ENCODE assay signal across 30 cellular contexts in genomic region chr15:39177561-39177960, GRCh38.
DNase-seq lines count a peak whose midpoint lies in the region; ATAC-seq and TF ChIP-seq lines count a peak whose summit lies in the region.
"Had no signal": no experiment of that assay in that cellular context is flagged by ENCODE, and none has a peak within 500 bp of the region (broad histone marks: within the 10 kb centered on the region; RNA-seq: fewer than 3 reads in every experiment).

No MANE protein-coding gene starts in this region.

- H3K9ac ChIP-seq in colonic mucosa (ENCODE audit: low read depth in 2 of 2, low read length in 2 of 2), result no peak overlapping the region

- H3K4me3 ChIP-seq in RWPE2 (ENCODE audit: severe bottlenecking) (no peak overlapping the region), esophagus squamous epithelium (no peak overlapping the region), osteoblast (ENCODE audit: insufficient read depth, low read length) (no peak overlapping the region), colonic mucosa (no peak overlapping the region)
- H3K4me3 ChIP-seq: cardiac muscle cell, coronary artery, hepatocyte, mucosa of descending colon, suprapubic skin, upper lobe of right lung had no signal

- H3K4me1 ChIP-seq in RWPE2 (ENCODE audit: insufficient read depth, poor library complexity, severe bottlenecking) (peaks cover 63% of the 10 kb centered on the region), esophagus squamous epithelium (peaks cover 6 to 68% (median 19%) of the 10 kb centered on the region in 3 donors), osteoblast (ENCODE audit: insufficient read depth, low read length) (peaks cover 51% of the 10 kb centered on the region), colonic mucosa (no peaks in the 10 kb centered on the region)

- TF ChIP-seq CTCF in RWPE2 (IDR thresholded peaks at IDR 0.05; ENCODE audit: poor library complexity, severe bottlenecking) (no peak), esophagus squamous epithelium (IDR thresholded peaks at IDR 0.05) (no peak), osteoblast (IDR thresholded peaks at IDR 0.05; ENCODE audit: extremely low read depth, low read depth, low read length) (no peak), colonic mucosa (IDR thresholded peaks at IDR 0.05) (no peak)

- TF ChIP-seq POLR2A in esophagus squamous epithelium (IDR thresholded peaks at IDR 0.05), result no peak
- TF ChIP-seq POLR2A in GM18505 (IDR thresholded peaks at IDR 0.05; ENCODE audit: borderline replicate concordance, extremely low read depth, insufficient read depth, insufficient read length), result no peak

- DNase-seq in HPDE6-E6E7 (ENCODE audit: extremely low spot score), result peak; percentile 74
- DNase-seq in RWPE2 (ENCODE audit: low spot score), result peak; percentile 99
- no peak for DNase-seq in esophagus squamous epithelium (lab: John Stamatoyannopoulos, UW)
- no peak for DNase-seq in osteoblast (ENCODE audit: insufficient read length, low spot score, missing footprints)
- DNase-seq in colonic mucosa, result no peak
- no peak for DNase-seq in activated T-cell treated with anti-CD3 and anti-CD28 coated beads, Interleukin-2, amount 50 U/mL, for 1 hour
- DNase-seq: activated CD4-positive, alpha-beta T cell treated with anti-CD3 and anti-CD28 coated beads for 1 hour; activated CD8-positive, alpha-beta T cell treated with anti-CD3 and anti-CD28 coated beads, Interleukin-2, amount 10 ng/mL, durations not matched to agents 7 days and 5 days; activated naive CD8-positive, alpha-beta T cell treated with anti-CD3 and anti-CD28 coated beads for 36 hours; AML-193; aorta; Calu3; CD4-positive, CD25-positive, alpha-beta regulatory T cell; DMS79; effector CD8-positive, alpha-beta T cell; erythroblast; GDM1; HCEC 1CT; left cardiac atrium; mucosa of descending colon; stimulated activated naive B cell treated with anti-CD40 and anti-IgM and Interleukin-4, amounts not matched to agents 10 μg/mL and 1 μg/mL and 100 μg/mL, for 72 hours; T-helper 2 cell; upper lobe of right lung had no signal

- H4K20me1 ChIP-seq in osteoblast (ENCODE audit: insufficient read depth, low read length), result no peaks in the 10 kb centered on the region

- no peaks in the 10 kb centered on the region for H3K79me2 ChIP-seq in osteoblast (ENCODE audit: insufficient read depth, low read length)
- H3K79me2 ChIP-seq: hepatocyte had no signal

- H3K27ac ChIP-seq in RWPE2 (ENCODE audit: poor library complexity, severe bottlenecking) (peak overlapping the region; percentile 100), esophagus squamous epithelium (peak overlapping the region; percentile 51 to 76 (median 58)), osteoblast (ENCODE audit: low read depth, low read length) (peak overlapping the region; percentile 59), colonic mucosa (no peak overlapping the region)
- H3K27ac ChIP-seq: cardiac muscle cell, coronary artery, hepatocyte, suprapubic skin, upper lobe of right lung had no signal

- 30 to 41% methylated on average over 4 of the region's 4 CpGs for WGBS in esophagus squamous epithelium, 2 donors

- H3K9me3 ChIP-seq in RWPE2 (ENCODE audit: severe bottlenecking), result peaks cover 1% of the 10 kb centered on the region
- no peaks in the 10 kb centered on the region for H3K9me3 ChIP-seq in esophagus squamous epithelium
- H3K9me3 ChIP-seq in osteoblast (ENCODE audit: low read depth, low read length), result no peaks in the 10 kb centered on the region
- H3K9me3 ChIP-seq in colonic mucosa, result no peaks in the 10 kb centered on the region
- H3K9me3 ChIP-seq: mucosa of descending colon, suprapubic skin, upper lobe of right lung had no signal

- H3K27me3 ChIP-seq in RWPE2 (ENCODE audit: insufficient read depth, poor library complexity, severe bottlenecking) (no peaks in the 10 kb centered on the region), esophagus squamous epithelium (no peaks in the 10 kb centered on the region), osteoblast (ENCODE audit: insufficient read depth, low read length) (no peaks in the 10 kb centered on the region), colonic mucosa (no peaks in the 10 kb centered on the region)
- H3K27me3 ChIP-seq: cardiac muscle cell, hepatocyte, suprapubic skin, upper lobe of right lung had no signal

- ATAC-seq in RWPE2 (ENCODE audit: low read depth), result peak; percentile 89
- ATAC-seq in GM19351 (IDR thresholded peaks at IDR 0.05; ENCODE audit: unreplicated experiment), result no peak
- no peak for ATAC-seq in GM18505 (IDR thresholded peaks at IDR 0.05; ENCODE audit: unreplicated experiment)
- ATAC-seq: activated CD8-positive, alpha-beta T cell treated with anti-CD3 and anti-CD28 coated beads, Interleukin-2, amount 10 ng/mL, durations not matched to agents 7 days and 5 days; left cardiac atrium; mucosa of descending colon; Right ventricle myocardium inferior; stimulated activated naive B cell treated with anti-CD40 and anti-IgM and Interleukin-4, amounts not matched to agents 10 μg/mL and 1 μg/mL and 100 μg/mL, for 72 hours; upper lobe of right lung had no signal

- H2AFZ ChIP-seq in osteoblast (ENCODE audit: low read length), result no peak overlapping the region
- H2AFZ ChIP-seq: hepatocyte had no signal

- intact Hi-C loops in esophagus squamous epithelium (cut with DNase I) (no loop called here), colonic mucosa (cut with DNase I) (no loop called here)

- H3K4me2 ChIP-seq in osteoblast (ENCODE audit: insufficient read depth, low read length), result no peak overlapping the region
- H3K4me2 ChIP-seq: hepatocyte had no signal

- H3K36me3 ChIP-seq in RWPE2 (ENCODE audit: low read depth), result no peaks in the 10 kb centered on the region
- H3K36me3 ChIP-seq in esophagus squamous epithelium, result no peaks in the 10 kb centered on the region
- no peaks in the 10 kb centered on the region for H3K36me3 ChIP-seq in osteoblast (ENCODE audit: insufficient read depth, low read length)
- H3K36me3 ChIP-seq in colonic mucosa, result no peaks in the 10 kb centered on the region
- H3K36me3 ChIP-seq: cardiac muscle cell, suprapubic skin, upper lobe of right lung had no signal

Comparison
In these comparisons a context has a peak if more than half of its experiments do, and no peak if none do; other contexts are left out.
1. DNase-seq: peak in HPDE6-E6E7 (single experiment) and RWPE2 (single experiment); none in esophagus squamous epithelium (single experiment), osteoblast (single experiment), colonic mucosa (single experiment) and activated T-cell treated with anti-CD3 and anti-CD28 coated beads, Interleukin-2, amount 50 U/mL, for 1 hour (single experiment).